In genomic region chrX:10189317-10190268, GRCh38 we compare ENCODE assay signal across 9 cellular contexts. TPM values are rescaled to one million over a fixed set of nuclear protein-coding genes. Genes with fewer than 3 reads are reported as not detected.
DNase-seq lines count a peak whose midpoint lies in the region; ATAC-seq, FAIRE-seq and TF ChIP-seq lines count a peak whose summit lies in the region.
"Had no signal": no experiment of that assay in that cellular context is flagged by ENCODE, and none has a peak within 500 bp of the region (broad histone marks: within the 10 kb centered on the region; RNA-seq: fewer than 3 reads in every experiment).

No MANE protein-coding gene starts in this region.

- H3K4me2 ChIP-seq in keratinocyte (ENCODE audit: control insufficient read depth, extremely low read depth, insufficient read depth, low read depth, low read length), result no peak overlapping the region
- H3K4me2 ChIP-seq: BLaER1 had no signal

- FAIRE-seq in keratinocyte (lab: Jason Lieb, UNC), result peak; percentile 46

- no peaks in the 10 kb centered on the region for H3K79me2 ChIP-seq in keratinocyte (ENCODE audit: control insufficient read depth, insufficient read depth, low read length)

- H3K9ac ChIP-seq in keratinocyte (ENCODE audit: control insufficient read depth, extremely low read depth, insufficient read depth, low read length), result no peak overlapping the region
- H3K9ac ChIP-seq: BLaER1 had no signal

- H3K4me3 ChIP-seq in WERI-Rb-1 (ENCODE audit: low read depth, low read length) (no peak overlapping the region), keratinocyte (ENCODE audit: control insufficient read depth in 2 of 3, extremely low read depth in 1 of 3, insufficient read depth in 2 of 3, low read depth in 1 of 3, low read length in 3 of 3) (no peak overlapping the region)
- H3K4me3 ChIP-seq: BLaER1 had no signal

- H3K9me1 ChIP-seq in keratinocyte (ENCODE audit: control insufficient read depth, extremely low read depth, insufficient read depth, low read length), result no peaks in the 10 kb centered on the region

- H3K27me3 ChIP-seq in WERI-Rb-1 (ENCODE audit: insufficient read depth, low read depth, severe bottlenecking) (peaks cover 13% of the 10 kb centered on the region), keratinocyte (ENCODE audit: control insufficient read depth, extremely low read depth, insufficient read depth, low read length) (no peaks in the 10 kb centered on the region)

- H3K9me3 ChIP-seq in WERI-Rb-1 (ENCODE audit: severe bottlenecking), result no peaks in the 10 kb centered on the region
- H3K9me3 ChIP-seq in keratinocyte (ENCODE audit: control insufficient read depth, low read depth, low read length), result no peaks in the 10 kb centered on the region
- H3K9me3 ChIP-seq: BLaER1 had no signal

- H2AFZ ChIP-seq in keratinocyte (ENCODE audit: control insufficient read depth, low read length), result no peak overlapping the region

- H3K36me3 ChIP-seq in WERI-Rb-1 (no peaks in the 10 kb centered on the region), keratinocyte (ENCODE audit: control insufficient read depth in 2 of 2, extremely low read depth in 1 of 2, insufficient read depth in 2 of 2, low read length in 2 of 2) (no peaks in the 10 kb centered on the region)
- H3K36me3 ChIP-seq: BLaER1 had no signal

- no peaks in the 10 kb centered on the region for H4K20me1 ChIP-seq in keratinocyte (ENCODE audit: control insufficient read depth, extremely low read depth, insufficient read depth, low read length)
- H4K20me1 ChIP-seq: BLaER1 had no signal

- peak; percentile 73 for ATAC-seq in HG02642 (IDR thresholded peaks at IDR 0.05; ENCODE audit: poor library complexity, unreplicated experiment)

- in situ Hi-C loops in T47D (cut with HindIII; ENCODE audit: low pct_unique_long_range_greater_than_20kb, low sequenced_read_pairs), result no loop called here

- dilution Hi-C loops in keratinocyte (cut with MboI; ENCODE audit: extremely low pct_ligation_motif_present, low sequenced_read_pairs), result loop anchor here (10.0 kb wide), 1 partner anchor 945 kb away; no protein-coding TSS in a partner anchor

- DNase-seq in DMS79 treated with DMSO at 0.1 percent for 48 hours (lab: John Stamatoyannopoulos, UW) (peak; percentile 0), DMS79 (lab: John Stamatoyannopoulos, UW) (no peak), NCI-H1930 (lab: John Stamatoyannopoulos, UW) (peak; percentile 8 to 35), WERI-Rb-1 (peak; percentile 74), T47D (ENCODE audit: low read depth in 1 of 2, low spot score in 1 of 2) (peak; percentile 31 to 76), keratinocyte (ENCODE audit: low read depth, low spot score) (no peak)
- DNase-seq in stimulated activated CD4-positive, alpha-beta T cell treated with anti-CD3 and anti-CD28 coated beads, Interleukin-1b, Interleukin-23, amount 100 ng/mL, for 24 hours (ENCODE audit: low read depth in 4 of 4, low spot score in 1 of 4), result peak; percentile 25 to 81 (median 46)

- H3K27ac ChIP-seq in WERI-Rb-1 (peak overlapping the region; percentile 37; the same call in 1 of the 2 replicates), keratinocyte (ENCODE audit: control insufficient read depth, insufficient read depth, low read length) (no peak overlapping the region)
- H3K27ac ChIP-seq: BLaER1 had no signal

- peak; percentile 77 for TF ChIP-seq CTCF in WERI-Rb-1 (IDR thresholded peaks at IDR 0.05; ENCODE audit: low read depth, low read length)
- TF ChIP-seq CTCF in keratinocyte (optimal IDR thresholded peaks at IDR 0.05 in 1 of 3, IDR thresholded peaks at IDR 0.05 in 1 of 3, conservative IDR thresholded peaks at IDR 0.05 in 1 of 3; ENCODE audit: extremely low read depth in 1 of 3, insufficient read depth in 2 of 3, low read length in 3 of 3), result peak; percentile 70 to 83 (median 83)

- H3K4me1 ChIP-seq in keratinocyte (ENCODE audit: control insufficient read depth, extremely low read depth, insufficient read depth, low read length), result no peaks in the 10 kb centered on the region

RNA-seq across cellular contexts. Expression of gene CLCN4, which starts 32.8 kb away (rescaled TPM):
- 0.24 to 0.64 TPM (median 0.31 TPM) in 3 replicates for polyA plus RNA-seq in keratinocyte
- not detected for polyA plus RNA-seq in keratinocyte (2011; ENCODE audit: low read depth)
- 0.05 and 0.06 TPM in 2 replicates for polyA plus RNA-seq in keratinocyte (2011; cell fraction: cytosol; rRNA removed)
- 0.08 and 0.39 TPM in 2 replicates for polyA plus RNA-seq in keratinocyte (2011; cell fraction: nucleus; rRNA removed)
- polyA plus RNA-seq in keratinocyte (2012; ENCODE audit: low replicate concordance), result 0.08 TPM in 2 replicates
- 0.69 to 1.4 TPM (median 0.80 TPM) in 3 replicates for polyA minus RNA-seq in keratinocyte
- not detected for polyA minus RNA-seq in keratinocyte (2011; cell fraction: cytosol; rRNA and poly(A)+ RNA removed)
- polyA minus RNA-seq in keratinocyte (2011; cell fraction: nucleus; rRNA and poly(A)+ RNA removed), result 0.39 and 0.63 TPM in 2 replicates

Comparison
In these comparisons a context has a peak if more than half of its experiments do, and no peak if none do; other contexts are left out.
1. DNase-seq: peak in DMS79 treated with DMSO at 0.1 percent for 48 hours (single experiment), NCI-H1930 (2 of 2), WERI-Rb-1 (single experiment), T47D (2 of 2) and stimulated activated CD4-positive, alpha-beta T cell treated with anti-CD3 and anti-CD28 coated beads, Interleukin-1b, Interleukin-23, amount 100 ng/mL, for 24 hours (4 of 4); none in DMS79 (single experiment) and keratinocyte (single experiment).